ENCODE assay signal across 14 cellular contexts in the genomic region with DNA sequence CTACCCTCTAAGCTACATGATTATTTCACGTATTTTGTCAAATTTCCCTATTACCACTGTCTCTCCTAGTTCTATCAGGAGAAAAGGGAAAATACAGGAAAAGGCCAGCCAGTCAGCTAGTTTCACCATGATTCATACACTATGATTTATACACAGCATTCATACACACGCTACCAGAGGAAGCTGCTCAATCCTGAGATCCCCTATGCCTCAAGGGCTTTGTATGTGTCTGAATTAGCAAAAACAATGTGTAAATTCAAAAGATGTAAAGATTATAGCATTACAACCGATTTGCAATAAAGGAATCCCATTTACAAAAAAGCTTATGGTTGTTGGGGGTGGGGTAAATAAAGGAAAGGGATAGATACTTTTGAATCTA. TPM values are rescaled to one million over a fixed set of nuclear protein-coding genes. Genes with fewer than 3 reads are reported as not detected.
A peak's percentile ranks its signal among the peaks of the same experiment; 100 is the strongest.
DNase-seq lines count a peak whose midpoint lies in the region; ATAC-seq and TF ChIP-seq lines count a peak whose summit lies in the region.
"Had no signal": no experiment of that assay in that cellular context is flagged by ENCODE, and none has a peak within 500 bp of the region (broad histone marks: within the 10 kb centered on the region; RNA-seq: fewer than 3 reads in every experiment).

No MANE protein-coding gene starts in this region.

- 27 to 43% (median 39%) methylated on average over 3 of the region's 3 CpGs for WGBS in adrenal gland, 4 donors
- 28% methylated on average over 3 of the region's 3 CpGs for WGBS in suprapubic skin

- TF ChIP-seq EP300 in suprapubic skin (IDR thresholded peaks at IDR 0.05), result no peak

- no peak for TF ChIP-seq CTCF in adrenal gland (IDR thresholded peaks at IDR 0.05)
- TF ChIP-seq CTCF in fibroblast of the aortic adventitia (IDR thresholded peaks at IDR 0.05; ENCODE audit: insufficient read depth, low read length), result no peak
- no peak for TF ChIP-seq CTCF in suprapubic skin (IDR thresholded peaks at IDR 0.05)

- H3K36me3 ChIP-seq in adrenal gland (replicated peaks in 1 of 2), result no peaks in the 10 kb centered on the region
- H3K36me3 ChIP-seq in suprapubic skin, result peaks cover 3% of the 10 kb centered on the region

- DNase-seq in HPDE6-E6E7 (ENCODE audit: extremely low spot score) (peak; percentile 59), adrenal gland (peak in 3 of 7 donors; percentile 11 to 30 (median 20)), fibroblast of the aortic adventitia (ENCODE audit: low read depth) (peak; percentile 75), suprapubic skin (ENCODE audit: low spot score in 2 of 2) (no peak), NCI-H774 (lab: John Stamatoyannopoulos, UW) (no peak), DMS 273 (lab: John Stamatoyannopoulos, UW; ENCODE audit: unreplicated experiment) (no peak), NCI-H446 treated with DMSO at 0.1 percent for 48 hours (lab: John Stamatoyannopoulos, UW) (no peak)
- DNase-seq: activated T-cell treated with anti-CD3 and anti-CD28 coated beads for 4 hours, DMS53, naive B cell, RPMI8226, spleen had no signal

- no peak for TF ChIP-seq POLR2A in adrenal gland (IDR thresholded peaks at IDR 0.05)
- TF ChIP-seq POLR2A in suprapubic skin (IDR thresholded peaks at IDR 0.05), result no peak

- no peaks in the 10 kb centered on the region for H3K9me3 ChIP-seq in adrenal gland (replicated peaks in 1 of 3)
- no peaks in the 10 kb centered on the region for H3K9me3 ChIP-seq in suprapubic skin

- H3K4me3 ChIP-seq in adrenal gland (no peak overlapping the region), fibroblast of the aortic adventitia (ENCODE audit: low read depth, low read length) (no peak overlapping the region), suprapubic skin (no peak overlapping the region)
- H3K4me3 ChIP-seq: spleen had no signal

- H3K4me1 ChIP-seq in adrenal gland (replicated peaks in 1 of 2), result peaks cover 14 to 31% of the 10 kb centered on the region in 2 donors
- peaks cover 24% of the 10 kb centered on the region for H3K4me1 ChIP-seq in suprapubic skin
- H3K4me1 ChIP-seq: spleen had no signal

- intact Hi-C loops in adrenal gland (cut with DNase I), result no loop called here

- H3K27me3 ChIP-seq in adrenal gland (no peaks in the 10 kb centered on the region), suprapubic skin (no peaks in the 10 kb centered on the region)
- H3K27me3 ChIP-seq: spleen had no signal

- H3K27ac ChIP-seq in adrenal gland, result peak overlapping the region in 3 of 5 donors; percentile 37 to 59 (median 47)
- H3K27ac ChIP-seq in suprapubic skin, result peak overlapping the region; percentile 5
- H3K27ac ChIP-seq: spleen had no signal

- no peak for ATAC-seq in GM18870 (IDR thresholded peaks at IDR 0.05; ENCODE audit: unreplicated experiment)
- ATAC-seq: WTC11 had no signal

RNA-seq across cellular contexts. Expression of gene ACKR4, which starts 3.1 kb away (rescaled TPM):
- total RNA-seq in adrenal gland (1 to 10 TPM in 5 of 8 donors, under 1 TPM in 3; 0.36 to 2.4 (median 1.6) TPM), fibroblast of the aortic adventitia (ENCODE audit: low replicate concordance) (11.4 and 175 TPM in 2 replicates), suprapubic skin (1 to 10 TPM; 1.8 to 8.9 (median 2.6) TPM)
- polyA plus RNA-seq in adrenal gland, result 1 to 10 TPM in 2 of 3 donors, under 1 TPM in 1; 0.79 to 2.0 (median 1.6) TPM
- total RNA-seq: WTC11 had no signal

Comparison
In these comparisons a context has a peak if more than half of its experiments do, and no peak if none do; other contexts are left out.
1. DNase-seq: peak in HPDE6-E6E7 (single experiment) and fibroblast of the aortic adventitia (single experiment); none in suprapubic skin (0 of 2), NCI-H774 (single experiment), DMS 273 (single experiment) and NCI-H446 treated with DMSO at 0.1 percent for 48 hours (single experiment).